ENCODE assay signal across 13 cellular contexts in genomic region chr7:116530107-116530820, GRCh38. TPM values are rescaled to one million over a fixed set of nuclear protein-coding genes. Genes with fewer than 3 reads are reported as not detected.
DNase-seq lines count a peak whose midpoint lies in the region; ATAC-seq, FAIRE-seq and TF ChIP-seq lines count a peak whose summit lies in the region.
"Had no signal": no experiment of that assay in that cellular context is flagged by ENCODE, and none has a peak within 500 bp of the region (broad histone marks: within the 10 kb centered on the region; RNA-seq: fewer than 3 reads in every experiment).

No MANE protein-coding gene starts in this region.

- no peaks in the 10 kb centered on the region for H3K36me3 Mint-ChIP-seq in activated CD4-positive, alpha-beta T cell treated with anti-CD3 and anti-CD28 coated beads, Interleukin-2, amount 10 ng/mL, durations not matched to agents 24 days and 14 days (ENCODE audit: low read depth)
- H3K36me3 Mint-ChIP-seq in activated naive CD4-positive, alpha-beta T cell treated with anti-CD3 and anti-CD28 coated beads, Interleukin-2, amount 50 U/mL, for 72 hours: peaks cover 0 to 4% of the 10 kb centered on the region in 2 donors

- TF ChIP-seq EP300 in A549 (IDR thresholded peaks at IDR 0.05) (no peak), GM12878 (IDR thresholded peaks at IDR 0.05; ENCODE audit: borderline replicate concordance in 1 of 2, control insufficient read depth in 1 of 2, low read depth in 2 of 2, low read length in 2 of 2) (no peak)

- intact Hi-C loops in GM12878 (cut with micrococcal nuclease; ENCODE audit: unreplicated experiment): no loop called here
- intact Hi-C loops in activated CD4-positive, alpha-beta T cell treated with anti-CD3 and anti-CD28 coated beads, Interleukin-2, amount 10 ng/mL, durations not matched to agents 24 days and 14 days (cut with micrococcal nuclease): no loop called here

- no peaks in the 10 kb centered on the region for H3K36me3 ChIP-seq in KMS-11 (ENCODE audit: insufficient read depth)
- H3K36me3 ChIP-seq in GM12878 (ENCODE audit: control insufficient read depth in 2 of 2, insufficient read depth in 2 of 2, low read length in 1 of 2): no peaks in the 10 kb centered on the region
- H3K36me3 ChIP-seq in muscle layer of colon (ENCODE audit: insufficient read depth, low read length): peaks cover 19% of the 10 kb centered on the region
- H3K36me3 ChIP-seq: BE2C had no signal

- CTCF ChIA-PET in A549 (lab: Yijun Ruan, JAX): interaction anchor here (1.0 to 1.4 kb wide), 2 partner anchors 59 to 271 kb away, joined by 4 to 8 read pairs; no protein-coding TSS in a partner anchor
- CTCF ChIA-PET in GM12878 (lab: Yijun Ruan, JAX): interaction anchor here (0.6 to 3.0 kb wide), 5 partner anchors 10 to 61 kb away, joined by 3 to 20 read pairs (median 4); no protein-coding TSS in a partner anchor

- no peaks in the 10 kb centered on the region for H4K20me1 ChIP-seq in KMS-11 (ENCODE audit: insufficient read depth)
- H4K20me1 ChIP-seq in GM12878 (ENCODE audit: control insufficient read depth, insufficient read depth): no peaks in the 10 kb centered on the region

- no peak overlapping the region for H3K27ac Mint-ChIP-seq in activated CD4-positive, alpha-beta T cell treated with anti-CD3 and anti-CD28 coated beads, Interleukin-2, amount 10 ng/mL, durations not matched to agents 24 days and 14 days
- H3K27ac Mint-ChIP-seq in activated naive CD4-positive, alpha-beta T cell treated with anti-CD3 and anti-CD28 coated beads, Interleukin-2, amount 50 U/mL, for 72 hours: no peak overlapping the region
- H3K27ac Mint-ChIP-seq: activated T-cell treated with anti-CD3 and anti-CD28 coated beads, Interleukin-2, amount 50 U/mL, for 24 hours; endodermal cell had no signal

- in situ Hi-C loops in GM12878 (cut with MboI): no loop called here

- peaks cover 18% of the 10 kb centered on the region for H3K4me1 Mint-ChIP-seq in activated CD4-positive, alpha-beta T cell treated with anti-CD3 and anti-CD28 coated beads, Interleukin-2, amount 10 ng/mL, durations not matched to agents 24 days and 14 days

- no peak overlapping the region for H2AFZ ChIP-seq in KMS-11 (ENCODE audit: low read depth)
- H2AFZ ChIP-seq in GM12878 (ENCODE audit: control insufficient read depth, low read depth, low read length): no peak overlapping the region

- FAIRE-seq in A549 (lab: Jason Lieb, UNC) (no peak), GM12878 (lab: Jason Lieb, UNC) (no peak)

- POLR2A ChIA-PET in A549 (lab: Yijun Ruan, JAX): interaction anchor here (1.0 kb wide), 1 partner anchor 59 kb away, joined by 4 read pairs; no protein-coding TSS in a partner anchor
- POLR2A ChIA-PET in GM12878 (lab: Charles Lee): no interaction called here

- H3K9me3 Mint-ChIP-seq in activated CD4-positive, alpha-beta T cell treated with anti-CD3 and anti-CD28 coated beads, Interleukin-2, amount 10 ng/mL, durations not matched to agents 24 days and 14 days: no peaks in the 10 kb centered on the region
- no peaks in the 10 kb centered on the region for H3K9me3 Mint-ChIP-seq in activated naive CD4-positive, alpha-beta T cell treated with anti-CD3 and anti-CD28 coated beads, Interleukin-2, amount 50 U/mL, for 72 hours
- H3K9me3 Mint-ChIP-seq: activated T-cell treated with anti-CD3 and anti-CD28 coated beads, Interleukin-2, amount 50 U/mL, for 24 hours; endodermal cell had no signal

- no peak overlapping the region for H3K4me3 Mint-ChIP-seq in activated CD4-positive, alpha-beta T cell treated with anti-CD3 and anti-CD28 coated beads, Interleukin-2, amount 10 ng/mL, durations not matched to agents 24 days and 14 days
- H3K4me3 Mint-ChIP-seq: activated T-cell treated with anti-CD3 and anti-CD28 coated beads, Interleukin-2, amount 50 U/mL, for 24 hours; endodermal cell had no signal

- H3K79me2 ChIP-seq in KMS-11 (ENCODE audit: insufficient read depth, low read depth) (peaks cover 12% of the 10 kb centered on the region; the same call in 1 of the 2 replicates), GM12878 (ENCODE audit: control insufficient read depth, insufficient read depth, low read length) (no peaks in the 10 kb centered on the region)

- no peak for TF ChIP-seq RAD21 in A549 (conservative IDR thresholded peaks at IDR 0.05 in 1 of 2, IDR thresholded peaks at IDR 0.05 in 1 of 2)
- no peak for TF ChIP-seq RAD21 in GM12878 (IDR thresholded peaks at IDR 0.05; ENCODE audit: insufficient read depth, low read depth, low read length)

- H3K27me3 Mint-ChIP-seq in activated CD4-positive, alpha-beta T cell treated with anti-CD3 and anti-CD28 coated beads, Interleukin-2, amount 10 ng/mL, durations not matched to agents 24 days and 14 days: peaks cover 52% of the 10 kb centered on the region

- H3K4me1 ChIP-seq in A549: peaks cover 72% of the 10 kb centered on the region
- H3K4me1 ChIP-seq in KMS-11 (ENCODE audit: low read depth, poor library complexity, severe bottlenecking): peaks cover 64% of the 10 kb centered on the region
- H3K4me1 ChIP-seq in GM12878 (ENCODE audit: control insufficient read depth, insufficient read depth, low read length): peaks cover 26% of the 10 kb centered on the region
- H3K4me1 ChIP-seq in muscle layer of colon (ENCODE audit: insufficient read depth, low read length): peaks cover 31% of the 10 kb centered on the region
- H3K4me1 ChIP-seq: BE2C had no signal

- H3K9ac ChIP-seq in KMS-11: no peak overlapping the region
- H3K9ac ChIP-seq in GM12878 (ENCODE audit: control insufficient read depth, insufficient read depth, low read length): no peak overlapping the region
- H3K9ac ChIP-seq in muscle layer of colon (ENCODE audit: low read length): peak overlapping the region; percentile 16

- TF ChIP-seq POLR2A in A549 (IDR thresholded peaks at IDR 0.05; ENCODE audit: low read length) (no peak), GM12878 (IDR thresholded peaks at IDR 0.05; ENCODE audit: low read depth, low read length) (no peak)

- no TSS peak for BruUV-seq in GM12878 (replicated peaks; lab: Mats Ljungman, UMichigan)

- H3K4me2 ChIP-seq in A549 (peak overlapping the region; percentile 98), KMS-11 (peak overlapping the region; percentile 32; the same call in 1 of the 2 replicates), GM12878 (ENCODE audit: control insufficient read depth, insufficient read depth) (0 out of 2 replicates have a peak overlapping the region, but pooled peaks have one; percentile 10)

- ATAC-seq in A549 (no peak), GM12878 (no peak)
- ATAC-seq in activated naive CD4-positive, alpha-beta T cell treated with anti-CD3 and anti-CD28 coated beads, Interleukin-2, amount 50 U/mL, for 72 hours: no peak
- ATAC-seq: activated CD4-positive, CD25-positive, alpha-beta regulatory T cell treated with anti-CD3 and anti-CD28 coated beads, Interleukin-2, amount 50 U/mL, for 24 hours had no signal

- SMC1A ChIA-PET in GM12878 (lab: Charles Lee; ENCODE audit: uncharacterized antibody, unreplicated experiment): interaction anchor here (0.6 to 1.0 kb wide), 5 partner anchors 19 to 271 kb away, joined by 3 to 6 read pairs (median 3); no protein-coding TSS in a partner anchor

- H3K27ac ChIP-seq in A549: peak overlapping the region in 1 of 2 experiments; percentile 65; a peak in 2 of 6 replicates
- H3K27ac ChIP-seq in KMS-11: no peak overlapping the region
- no peak overlapping the region for H3K27ac ChIP-seq in GM12878 (ENCODE audit: control insufficient read depth, insufficient read depth)
- H3K27ac ChIP-seq in muscle layer of colon (ENCODE audit: low read depth, low read length): no peak overlapping the region

- no peak for DNase-seq in A549 (ENCODE audit: low read depth in 1 of 2, low spot score in 1 of 2)
- no peak for DNase-seq in GM12878 (ENCODE audit: low read depth, low spot score)
- no peak for DNase-seq in activated CD4-positive, alpha-beta T cell treated with anti-CD3 and anti-CD28 coated beads, Interleukin-2, amount 10 ng/mL, durations not matched to agents 24 days and 14 days
- no peak for DNase-seq in D341Med (ENCODE audit: low spot score)
- no peak for DNase-seq in NCI-H1092 (lab: John Stamatoyannopoulos, UW)
- no peak for DNase-seq in activated naive CD4-positive, alpha-beta T cell treated with anti-CD3 and anti-CD28 coated beads, Interleukin-2, amount 50 U/mL, for 72 hours (ENCODE audit: low spot score in 2 of 2)
- DNase-seq: activated T-cell treated with anti-CD3 and anti-CD28 coated beads, Interleukin-2, amount 50 U/mL, for 24 hours; BE2C; endodermal cell; retina had no signal

- no peaks in the 10 kb centered on the region for H3K9me3 ChIP-seq in A549
- H3K9me3 ChIP-seq in GM12878 (replicated peaks; ENCODE audit: control insufficient read depth, insufficient read depth, low read length): no peaks in the 10 kb centered on the region
- no peaks in the 10 kb centered on the region for H3K9me3 ChIP-seq in muscle layer of colon (ENCODE audit: low read length)
- H3K9me3 ChIP-seq: BE2C had no signal

- no peak for TF ChIP-seq CTCF in A549 (IDR thresholded peaks at IDR 0.05)
- no peak for TF ChIP-seq CTCF in KMS-11 (conservative IDR thresholded peaks at IDR 0.05; ENCODE audit: low read depth, low read length)
- no peak for TF ChIP-seq CTCF in GM12878 (IDR thresholded peaks at IDR 0.05 in 2 of 3, conservative IDR thresholded peaks at IDR 0.05 in 1 of 3; ENCODE audit: control insufficient read depth in 2 of 3, extremely low read depth in 1 of 3, insufficient read depth in 1 of 3, low read depth in 3 of 3, low read length in 3 of 3)

- no peaks in the 10 kb centered on the region for H3K27me3 ChIP-seq in KMS-11 (ENCODE audit: insufficient read depth, low read depth)
- H3K27me3 ChIP-seq in GM12878 (replicated peaks in 1 of 2; ENCODE audit: control insufficient read depth in 2 of 2, insufficient read depth in 2 of 2, low read length in 1 of 2): no peaks in the 10 kb centered on the region
- no peaks in the 10 kb centered on the region for H3K27me3 ChIP-seq in muscle layer of colon (ENCODE audit: control insufficient read depth in 1 of 2, insufficient read depth in 2 of 2, low read length in 2 of 2)

- RAD21 ChIA-PET in GM12878 (lab: Charles Lee; ENCODE audit: unreplicated experiment): no interaction called here

- H3K4me3 ChIP-seq in A549 (no peak overlapping the region), KMS-11 (IDR thresholded peaks at IDR 0.05; ENCODE audit: insufficient read depth, low read depth, low read length) (no peak overlapping the region), GM12878 (no peak overlapping the region), muscle layer of colon (ENCODE audit: low read depth in 1 of 2, low read length in 2 of 2) (peak overlapping the region in 1 of 2 donors; percentile 51)

- 57% methylated on average over 3 of the region's 3 CpGs for WGBS in A549 (ENCODE audit: missing lambda C conversion rate)
- WGBS in GM12878 (ENCODE audit: insufficient coverage, insufficient replicate concordance, low lambda C conversion rate, missing lambda C conversion rate): 68% methylated on average over 3 of the region's 3 CpGs

RNA-seq across cellular contexts. Expression of gene CAV1, which starts 5.4 kb away (rescaled TPM):
- polyA plus RNA-seq in A549 (2011; rRNA removed) (365 and 529 TPM in 2 replicates), A549 (2017; fragmentation: RNase III; extraction: RNeasy Plus Mini Kit Qiagen cat#74134 plus additional on column Dnase treatment) (493 to 547 TPM (median 530 TPM) in 3 replicates), GM12878 (2011; rRNA removed) (17.5 and 26.5 TPM in 2 replicates), GM12878 (2014; fragmentation: Illumina TruSeq; extraction: Trizol) (0.59 and 2.1 TPM in 2 replicates), GM12878 (2014; fragmentation: Nextera tagmentation; extraction: Ambion mirVana) (1 to 10 TPM; 2.0 to 2.3 TPM), GM12878 (2014; rRNA removed) (0.60 and 0.89 TPM in 2 replicates), GM12878 (2016; fragmentation: Nextera tagmentation; extraction: Ambion mirVana) (1 to 10 TPM; 3.3 to 3.5 TPM)
- polyA plus RNA-seq in A549 (2012; cell fraction: cytosol; rRNA removed): 589 and 611 TPM in 2 replicates
- 290 and 502 TPM in 2 replicates for polyA plus RNA-seq in A549 (2012; cell fraction: nucleus; rRNA removed)
- polyA minus RNA-seq in A549 (2011; rRNA and poly(A)+ RNA removed): 537 and 542 TPM in 2 replicates
- total RNA-seq in GM12878 (2013; cell fraction: nucleolus; rRNA removed): 2.3 and 2.4 TPM in 2 replicates
- total RNA-seq in GM12878 (2014; rRNA removed) (0.45 and 0.54 TPM in 2 replicates), GM12878 (2014; rRNA removed; fragmentation: Illumina TruSeq; extraction: Trizol) (0.55 and 0.63 TPM in 2 replicates), GM12878 (2021) (1.0 and 1.7 TPM in 2 replicates)
- 6.9 TPM for polyA plus RNA-seq in GM12878 (2011; ENCODE audit: low read depth)
- 26.8 and 41.9 TPM in 2 replicates for polyA plus RNA-seq in GM12878 (2011; cell fraction: cytosol; rRNA removed)
- polyA plus RNA-seq in GM12878 (2011; cell fraction: nucleus; rRNA removed): 9.8 and 10.9 TPM in 2 replicates
- polyA plus RNA-seq in GM12878 (2012): 4.2 and 11.5 TPM in 2 replicates
- polyA minus RNA-seq in GM12878 (2011; rRNA and poly(A)+ RNA removed): 30.3 and 44.9 TPM in 2 replicates
- polyA minus RNA-seq in GM12878 (2011; cell fraction: cytosol; rRNA and poly(A)+ RNA removed): 4.9 and 8.1 TPM in 2 replicates
- 8.3 and 12.1 TPM in 2 replicates for polyA minus RNA-seq in GM12878 (2011; cell fraction: nucleus; rRNA and poly(A)+ RNA removed)
- 0.12 and 0.17 TPM in 2 replicates for total RNA-seq in activated CD4-positive, alpha-beta T cell treated with anti-CD3 and anti-CD28 coated beads, Interleukin-2, amount 10 ng/mL, durations not matched to agents 24 days and 14 days
- total RNA-seq in activated naive CD4-positive, alpha-beta T cell treated with anti-CD3 and anti-CD28 coated beads, Interleukin-2, amount 50 U/mL, for 72 hours: not detected

RNA-seq across cellular contexts. Expression of gene CAV2, which starts 30.7 kb away (rescaled TPM):
- polyA plus RNA-seq in A549 (2011; rRNA removed) (257 and 296 TPM in 2 replicates), A549 (2017; fragmentation: RNase III; extraction: RNeasy Plus Mini Kit Qiagen cat#74134 plus additional on column Dnase treatment) (142 to 159 TPM (median 156 TPM) in 3 replicates), GM12878 (2011; rRNA removed) (11.4 and 12.2 TPM in 2 replicates), GM12878 (2014; fragmentation: Illumina TruSeq; extraction: Trizol) (1.5 and 2.6 TPM in 2 replicates), GM12878 (2014; fragmentation: Nextera tagmentation; extraction: Ambion mirVana) (under 1 TPM; 0.77 to 0.97 TPM), GM12878 (2014; rRNA removed) (1.3 and 2.6 TPM in 2 replicates), GM12878 (2016; fragmentation: Nextera tagmentation; extraction: Ambion mirVana) (1 to 10 TPM; 6.6 to 8.9 TPM)
- 161 and 178 TPM in 2 replicates for polyA plus RNA-seq in A549 (2012; cell fraction: cytosol; rRNA removed)
- 64.3 and 90.5 TPM in 2 replicates for polyA plus RNA-seq in A549 (2012; cell fraction: nucleus; rRNA removed)
- 179 and 187 TPM in 2 replicates for polyA minus RNA-seq in A549 (2011; rRNA and poly(A)+ RNA removed)
- total RNA-seq in GM12878 (2013; cell fraction: nucleolus; rRNA removed): 0.29 and 0.88 TPM in 2 replicates
- total RNA-seq in GM12878 (2014; rRNA removed) (1.4 and 1.8 TPM in 2 replicates), GM12878 (2014; rRNA removed; fragmentation: Illumina TruSeq; extraction: Trizol) (1.4 and 2.5 TPM in 2 replicates), GM12878 (2021) (1.8 and 2.7 TPM in 2 replicates)
- polyA plus RNA-seq in GM12878 (2011; ENCODE audit: low read depth): 2.0 TPM
- 8.2 and 11.7 TPM in 2 replicates for polyA plus RNA-seq in GM12878 (2011; cell fraction: cytosol; rRNA removed)
- 3.3 and 3.9 TPM in 2 replicates for polyA plus RNA-seq in GM12878 (2011; cell fraction: nucleus; rRNA removed)
- 2.5 and 5.6 TPM in 2 replicates for polyA plus RNA-seq in GM12878 (2012)
- 10.5 and 14.3 TPM in 2 replicates for polyA minus RNA-seq in GM12878 (2011; rRNA and poly(A)+ RNA removed)
- polyA minus RNA-seq in GM12878 (2011; cell fraction: cytosol; rRNA and poly(A)+ RNA removed): 3.1 and 4.4 TPM in 2 replicates
- 3.0 and 3.9 TPM in 2 replicates for polyA minus RNA-seq in GM12878 (2011; cell fraction: nucleus; rRNA and poly(A)+ RNA removed)
- total RNA-seq in activated CD4-positive, alpha-beta T cell treated with anti-CD3 and anti-CD28 coated beads, Interleukin-2, amount 10 ng/mL, durations not matched to agents 24 days and 14 days: not detected in 2 replicates
- under 1 TPM in 1 of 2 donors, not detected in 1; 0.12 TPM for total RNA-seq in activated naive CD4-positive, alpha-beta T cell treated with anti-CD3 and anti-CD28 coated beads, Interleukin-2, amount 50 U/mL, for 72 hours

Comparison
In these comparisons a context has a peak if more than half of its experiments do, and no peak if none do; other contexts are left out.
1. H3K4me2 ChIP-seq: peak in every context shown above with its lines; median percentile 98 in A549; 32 in KMS-11; 10 in GM12878.